ENCODE assay signal across 8 cellular contexts in genomic region chr3:63911901-63912767, GRCh38. TPM values are rescaled to one million over a fixed set of nuclear protein-coding genes. Genes with fewer than 3 reads are reported as not detected.
A peak's percentile ranks its signal among the peaks of the same experiment; 100 is the strongest.
DNase-seq lines count a peak whose midpoint lies in the region; ATAC-seq and TF ChIP-seq lines count a peak whose summit lies in the region.

Gene SCAANT1 (minus strand): TSS chr3:63912383.

- H2BK120ac ChIP-seq in mesenchymal stem cell (ENCODE audit: low read depth, low read length): peak within 1 kb of the TSS; percentile 81

- peak within 1 kb of the TSS; percentile 75 for H2AFZ ChIP-seq in mesenchymal stem cell (ENCODE audit: low read depth, low read length)

- H2BK5ac ChIP-seq in mesenchymal stem cell (ENCODE audit: low read depth, low read length, poor library complexity, severe bottlenecking): no peak within 1 kb of the TSS

- peak; percentile 80 for ATAC-seq in HG03432 (IDR thresholded peaks at IDR 0.05; ENCODE audit: unreplicated experiment)

- H4K91ac ChIP-seq in mesenchymal stem cell (ENCODE audit: low read length): peak within 1 kb of the TSS; percentile 93

- no peak within 1 kb of the TSS for H2AK5ac ChIP-seq in mesenchymal stem cell (ENCODE audit: low read length, severe bottlenecking)

- no peaks in the 10 kb centered on the region for H3K9me3 ChIP-seq in mesenchymal stem cell (ENCODE audit: control insufficient read depth, low read length)

- WGBS in mesenchymal stem cell: under 1% methylated on average over 63 of the region's 111 CpGs

- peak within 1 kb of the TSS; percentile 59 to 97 for H3K14ac ChIP-seq in mesenchymal stem cell (ENCODE audit: low read length in 2 of 2)

- H3K27ac ChIP-seq in C4-2B: peak within 1 kb of the TSS; percentile 77
- peak within 1 kb of the TSS; percentile 27 for H3K27ac ChIP-seq in mesenchymal stem cell (ENCODE audit: low read length, poor library complexity, severe bottlenecking)

- peaks cover 20% of the 10 kb centered on the region for H3K79me1 ChIP-seq in mesenchymal stem cell (replicated peaks; ENCODE audit: low read length, poor library complexity, severe bottlenecking)

- H3K4me2 ChIP-seq in mesenchymal stem cell (ENCODE audit: low read length, poor library complexity, severe bottlenecking): peak within 1 kb of the TSS; percentile 99

- H3K9ac ChIP-seq in mesenchymal stem cell (ENCODE audit: low read length): peak within 1 kb of the TSS; percentile 92

- H3K27me3 ChIP-seq in mesenchymal stem cell (ENCODE audit: control insufficient read depth in 1 of 2, insufficient read depth in 1 of 2, low read length in 2 of 2): no peaks in the 10 kb centered on the region

- peak within 1 kb of the TSS in 1 of 2 experiments; percentile 63 for H2BK12ac ChIP-seq in mesenchymal stem cell (ENCODE audit: low read length in 2 of 2)

- peak; percentile 85 for DNase-seq in GM19238 (ENCODE audit: insufficient read length, low spot score)
- DNase-seq in NK-92 (lab: John Stamatoyannopoulos, UW; ENCODE audit: unreplicated experiment): peak; percentile 3
- peak; percentile 73 to 77 for DNase-seq in activated CD8-positive, alpha-beta memory T cell treated with anti-CD3 and anti-CD28 coated beads for 4 hours (ENCODE audit: low read depth in 2 of 2)
- DNase-seq in effector CD8-positive, alpha-beta T cell (lab: John Stamatoyannopoulos, UW): peak; percentile 76
- DNase-seq in mesenchymal stem cell: peak; percentile 92
- peak; percentile 79 for DNase-seq in stimulated activated CD8-positive, alpha-beta memory T cell treated with anti-CD3 and anti-CD28 coated beads, Interleukin-12 subunit alpha, Interleukin-12 subunit beta, amount 100 ng/mL, for 1 hour (ENCODE audit: low read depth)

- H3K36me3 ChIP-seq in mesenchymal stem cell (ENCODE audit: control insufficient read depth in 1 of 2, insufficient read depth in 2 of 2, low read depth in 1 of 2, low read length in 2 of 2): peaks cover 8 to 25% of the 10 kb centered on the region in 2 experiments

- peaks cover 4% of the 10 kb centered on the region for H3K4me1 ChIP-seq in mesenchymal stem cell (ENCODE audit: control insufficient read depth, insufficient read depth, low read depth, low read length)

- H3K4ac ChIP-seq in mesenchymal stem cell (ENCODE audit: low read depth in 1 of 2, low read length in 2 of 2): peak within 1 kb of the TSS; percentile 68 to 86

- H3K4me3 ChIP-seq in mesenchymal stem cell (ENCODE audit: insufficient read depth in 1 of 2, low read depth in 1 of 2, low read length in 2 of 2): peak within 1 kb of the TSS; percentile 86 to 87

- H3K18ac ChIP-seq in mesenchymal stem cell (ENCODE audit: low read depth in 1 of 2, low read length in 2 of 2): peak within 1 kb of the TSS; percentile 82 to 95

- H4K8ac ChIP-seq in mesenchymal stem cell (ENCODE audit: low read length): peak within 1 kb of the TSS; percentile 88

- peak; percentile 24 for TF ChIP-seq CTCF in C4-2B (conservative IDR thresholded peaks at IDR 0.05)

- H2BK15ac ChIP-seq in mesenchymal stem cell (ENCODE audit: low read depth, poor library complexity, severe bottlenecking): peak within 1 kb of the TSS; percentile 95

- peak within 1 kb of the TSS in 1 of 2 experiments; percentile 97 for H3K23ac ChIP-seq in mesenchymal stem cell (ENCODE audit: low read length in 2 of 2)

RNA-seq across cellular contexts. Expression of gene SCAANT1, which starts in this region (rescaled TPM):
- 0.88 TPM for polyA plus RNA-seq in mesenchymal stem cell (2013, experiment 1 of 2)
- 0.63 TPM for polyA plus RNA-seq in mesenchymal stem cell (2013, experiment 2 of 2)

Comparison
In these comparisons a context has a peak if more than half of its experiments do, and no peak if none do; other contexts are left out.
1. Peak in every context shown above with its lines: DNase-seq, ATAC-seq, H3K4me3 ChIP-seq and H3K27ac ChIP-seq.
2. DNase-seq: peak in every context shown above with its lines; median percentile 92 in mesenchymal stem cell; 85 in GM19238; 79 in stimulated activated CD8-positive, alpha-beta memory T cell treated with anti-CD3 and anti-CD28 coated beads, Interleukin-12 subunit alpha, Interleukin-12 subunit beta, amount 100 ng/mL, for 1 hour; 76 in effector CD8-positive, alpha-beta T cell; 75 in activated CD8-positive, alpha-beta memory T cell treated with anti-CD3 and anti-CD28 coated beads for 4 hours; 3 in NK-92.